18 cellular contexts compared by ENCODE assay signal in genomic region chr2:179574061-179574519, GRCh38.
DNase-seq lines count a peak whose midpoint lies in the region; ATAC-seq and TF ChIP-seq lines count a peak whose summit lies in the region.
"Had no signal": no experiment of that assay in that cellular context is flagged by ENCODE, and none has a peak within 500 bp of the region (broad histone marks: within the 10 kb centered on the region; RNA-seq: fewer than 3 reads in every experiment).

No MANE protein-coding gene starts in this region.

- H3K9me2 ChIP-seq in MM.1S (replicated peaks; ENCODE audit: insufficient read depth, low read length) (no peaks in the 10 kb centered on the region), hepatocyte (replicated peaks; ENCODE audit: insufficient read depth) (no peaks in the 10 kb centered on the region)

- H3K4me1 Mint-ChIP-seq in Calu3 (ENCODE audit: low read depth, unreplicated experiment) = peaks cover 27% of the 10 kb centered on the region
- H3K4me1 Mint-ChIP-seq: CD4-positive, alpha-beta memory T cell had no signal

- H3K4me3 ChIP-seq in MM.1S (ENCODE audit: low read length) (peak overlapping the region; percentile 7; the same call in 1 of the 2 replicates), hepatocyte (no peak overlapping the region), prostate gland (no peak overlapping the region), adrenal gland (no peak overlapping the region)

- WGBS in hepatocyte (ENCODE audit: low lambda C conversion rate, missing lambda C conversion rate) = 66% methylated on average over 3 of the region's 3 CpGs
- WGBS in prostate gland = 31% methylated on average over 3 of the region's 3 CpGs
- 79 to 85% (median 81%) methylated on average over 3 of the region's 3 CpGs for WGBS in adrenal gland, 4 donors

- H3K79me2 ChIP-seq in MM.1S (ENCODE audit: low read length) (no peaks in the 10 kb centered on the region), hepatocyte (no peaks in the 10 kb centered on the region)

- no peak overlapping the region for H3K9ac ChIP-seq in MM.1S (ENCODE audit: low read length)

- no peaks in the 10 kb centered on the region for H3K27me3 ChIP-seq in MM.1S (replicated peaks; ENCODE audit: insufficient read depth, low read length)
- H3K27me3 ChIP-seq in hepatocyte = no peaks in the 10 kb centered on the region
- H3K27me3 ChIP-seq in prostate gland (replicated peaks; ENCODE audit: insufficient read depth) = no peaks in the 10 kb centered on the region
- no peaks in the 10 kb centered on the region for H3K27me3 ChIP-seq in adrenal gland
- H3K27me3 ChIP-seq: BE2C had no signal

- TF ChIP-seq CTCF in Calu3 (IDR thresholded peaks at IDR 0.05; ENCODE audit: unreplicated experiment) = no peak
- no peak for TF ChIP-seq CTCF in MM.1S (IDR thresholded peaks at IDR 0.05; ENCODE audit: low read length)
- TF ChIP-seq CTCF in hepatocyte (IDR thresholded peaks at IDR 0.05; ENCODE audit: poor library complexity) = no peak
- no peak for TF ChIP-seq CTCF in prostate gland (IDR thresholded peaks at IDR 0.05)
- no peak for TF ChIP-seq CTCF in adrenal gland (IDR thresholded peaks at IDR 0.05)

- H3K4me1 ChIP-seq in MM.1S (ENCODE audit: low read length) (peaks cover 12% of the 10 kb centered on the region), hepatocyte (ENCODE audit: insufficient read depth) (peaks cover 20% of the 10 kb centered on the region), prostate gland (replicated peaks) (no peaks in the 10 kb centered on the region), adrenal gland (replicated peaks in 1 of 2) (peaks cover 0 to 16% of the 10 kb centered on the region in 2 donors)
- H3K4me1 ChIP-seq: BE2C had no signal

- no peaks in the 10 kb centered on the region for H3K27me3 Mint-ChIP-seq in Calu3 (ENCODE audit: unreplicated experiment)
- H3K27me3 Mint-ChIP-seq: CD4-positive, alpha-beta memory T cell had no signal

- H3K36me3 ChIP-seq in MM.1S (replicated peaks; ENCODE audit: insufficient read depth, low read length) (no peaks in the 10 kb centered on the region), hepatocyte (replicated peaks; ENCODE audit: insufficient read depth, low read depth) (no peaks in the 10 kb centered on the region), prostate gland (no peaks in the 10 kb centered on the region), adrenal gland (replicated peaks in 1 of 2) (no peaks in the 10 kb centered on the region)
- H3K36me3 ChIP-seq: BE2C had no signal

- H3K27ac ChIP-seq in MM.1S (ENCODE audit: low read length) (no peak overlapping the region), hepatocyte (peak overlapping the region; percentile 9), prostate gland (peak overlapping the region; percentile 31 to 59), adrenal gland (no peak overlapping the region)

- H4K20me1 ChIP-seq in MM.1S (ENCODE audit: insufficient read depth, low read length) (no peaks in the 10 kb centered on the region), hepatocyte (ENCODE audit: insufficient read depth, poor library complexity, severe bottlenecking) (no peaks in the 10 kb centered on the region)

- H3K9me3 ChIP-seq in MM.1S (replicated peaks; ENCODE audit: insufficient read depth, low read length) (no peaks in the 10 kb centered on the region), hepatocyte (ENCODE audit: low read depth) (no peaks in the 10 kb centered on the region), prostate gland (no peaks in the 10 kb centered on the region), adrenal gland (replicated peaks in 1 of 3) (no peaks in the 10 kb centered on the region)
- H3K9me3 ChIP-seq: BE2C had no signal

- no peak overlapping the region for H3K4me3 Mint-ChIP-seq in Calu3 (ENCODE audit: low read depth, unreplicated experiment)
- H3K4me3 Mint-ChIP-seq: CD4-positive, alpha-beta memory T cell had no signal

- CTCF ChIA-PET in Calu3 (lab: Charles Lee) = no interaction called here

- H2AFZ ChIP-seq in MM.1S (ENCODE audit: low read length) (no peak overlapping the region), hepatocyte (peak overlapping the region; percentile 4)

- DNase-seq in Calu3 (no peak), MM.1S (peak; percentile 48), hepatocyte (ENCODE audit: low spot score) (no peak), prostate gland (ENCODE audit: low spot score) (peak; percentile 20), germinal center (ENCODE audit: low spot score) (no peak), adrenal gland (no peak), AG08395 (ENCODE audit: low spot score) (no peak)
- DNase-seq: BE2C; CD4-positive, alpha-beta memory T cell; DND-41; GDM1; GOT3; IMR-90; NCI-H1092; NCI-H1694; NCI-H345 had no signal

- no peaks in the 10 kb centered on the region for H3F3A ChIP-seq in MM.1S (ENCODE audit: insufficient read depth, low read length)

- no peaks in the 10 kb centered on the region for H3K36me3 Mint-ChIP-seq in Calu3 (ENCODE audit: insufficient read depth, unreplicated experiment)
- H3K36me3 Mint-ChIP-seq: CD4-positive, alpha-beta memory T cell had no signal

- no peak for TF ChIP-seq POLR2A in prostate gland (IDR thresholded peaks at IDR 0.05)
- no peak for TF ChIP-seq POLR2A in adrenal gland (IDR thresholded peaks at IDR 0.05)

- H3K27ac Mint-ChIP-seq in Calu3 (ENCODE audit: unreplicated experiment) = peak overlapping the region; percentile 0
- H3K27ac Mint-ChIP-seq: CD4-positive, alpha-beta memory T cell had no signal

- H3K4me2 ChIP-seq in MM.1S (ENCODE audit: low read depth, low read length) = peak overlapping the region; percentile 53
- H3K4me2 ChIP-seq in hepatocyte = peak overlapping the region; percentile 46

- BruUV-seq in Calu3 (replicated peaks; lab: Mats Ljungman, UMichigan) = no TSS peak

- intact Hi-C loops in Calu3 (cut with micrococcal nuclease; ENCODE audit: unreplicated experiment) = no loop called here
- intact Hi-C loops in prostate gland (cut with DNase I) = no loop called here
- intact Hi-C loops in adrenal gland (cut with DNase I) = no loop called here

- H3K9me3 Mint-ChIP-seq in Calu3 (ENCODE audit: low read depth, unreplicated experiment) = peaks cover 3% of the 10 kb centered on the region
- H3K9me3 Mint-ChIP-seq: CD4-positive, alpha-beta memory T cell had no signal

- ATAC-seq in HG03457 (IDR thresholded peaks at IDR 0.05; ENCODE audit: unreplicated experiment) = no peak
- ATAC-seq: Right ventricle myocardium inferior had no signal

Comparison
In these comparisons a context has a peak if more than half of its experiments do, and no peak if none do; other contexts are left out.
1. DNase-seq: peak in MM.1S (single experiment) and prostate gland (single experiment); none in Calu3 (single experiment), hepatocyte (single experiment), germinal center (single experiment), adrenal gland (0 of 7) and AG08395 (single experiment).
2. H3K27ac ChIP-seq: peak in hepatocyte (single experiment) and prostate gland (2 of 2); none in MM.1S (single experiment) and adrenal gland (0 of 5).